19 cellular contexts compared by ENCODE assay signal in genomic region chr18:4074647-4075046, GRCh38.
DNase-seq lines count a peak whose midpoint lies in the region.
"Had no signal": no experiment of that assay in that cellular context is flagged by ENCODE, and none has a peak within 500 bp of the region (broad histone marks: within the 10 kb centered on the region; RNA-seq: fewer than 3 reads in every experiment).

No MANE protein-coding gene starts in this region.

- H2BK120ac ChIP-seq in mesenchymal stem cell (ENCODE audit: low read depth, low read length) = no peak overlapping the region

- no peak overlapping the region for H3K4ac ChIP-seq in mesenchymal stem cell (ENCODE audit: low read depth in 1 of 2, low read length in 2 of 2)

- in situ Hi-C loops in GM23248 (cut with MboI) = no loop called here

- no peak overlapping the region for H4K8ac ChIP-seq in mesenchymal stem cell (ENCODE audit: low read length)

- H3K27me3 ChIP-seq in GM23248 (replicated peaks; ENCODE audit: insufficient read depth) = no peaks in the 10 kb centered on the region
- no peaks in the 10 kb centered on the region for H3K27me3 ChIP-seq in mesenchymal stem cell (ENCODE audit: control insufficient read depth in 1 of 2, insufficient read depth in 1 of 2, low read length in 2 of 2)

- no peaks in the 10 kb centered on the region for H3K79me1 ChIP-seq in mesenchymal stem cell (replicated peaks; ENCODE audit: low read length, poor library complexity, severe bottlenecking)

- H2BK12ac ChIP-seq in mesenchymal stem cell (ENCODE audit: low read length in 2 of 2) = no peak overlapping the region

- H4K91ac ChIP-seq in mesenchymal stem cell (ENCODE audit: low read length) = no peak overlapping the region

- H3K36me3 ChIP-seq in GM23248 (ENCODE audit: low read depth) (no peaks in the 10 kb centered on the region), mesenchymal stem cell (ENCODE audit: control insufficient read depth in 1 of 2, insufficient read depth in 2 of 2, low read depth in 1 of 2, low read length in 2 of 2) (no peaks in the 10 kb centered on the region)

- WGBS in GM23248 (ENCODE audit: low coverage in 1 of 2, low lambda C conversion rate in 2 of 2, missing lambda C conversion rate in 2 of 2), 2 experiments = 50% methylated on average over 3 of the region's 3 CpGs
- WGBS in mesenchymal stem cell = 94% methylated on average over 3 of the region's 3 CpGs

- H3K14ac ChIP-seq in mesenchymal stem cell (ENCODE audit: low read length in 2 of 2) = no peak overlapping the region

- H2AK5ac ChIP-seq in mesenchymal stem cell (ENCODE audit: low read length, severe bottlenecking) = no peak overlapping the region

- H3K4me3 ChIP-seq in GM23248 (no peak overlapping the region), mesenchymal stem cell (ENCODE audit: insufficient read depth in 1 of 2, low read depth in 1 of 2, low read length in 2 of 2) (no peak overlapping the region)

- no peak overlapping the region for H2BK5ac ChIP-seq in mesenchymal stem cell (ENCODE audit: low read depth, low read length, poor library complexity, severe bottlenecking)

- no peak overlapping the region for H2BK15ac ChIP-seq in mesenchymal stem cell (ENCODE audit: low read depth, poor library complexity, severe bottlenecking)

- no peak overlapping the region for H3K4me2 ChIP-seq in GM23248 (ENCODE audit: unreplicated experiment)
- no peak overlapping the region for H3K4me2 ChIP-seq in mesenchymal stem cell (ENCODE audit: low read length, poor library complexity, severe bottlenecking)

- no peak overlapping the region for H3K18ac ChIP-seq in mesenchymal stem cell (ENCODE audit: low read depth in 1 of 2, low read length in 2 of 2)

- no peaks in the 10 kb centered on the region for H4K20me1 ChIP-seq in GM23248 (ENCODE audit: insufficient read depth)

- no peak overlapping the region for H3K9ac ChIP-seq in GM23248
- peak overlapping the region; percentile 40 for H3K9ac ChIP-seq in mesenchymal stem cell (ENCODE audit: low read length)

- no peak overlapping the region for H2AFZ ChIP-seq in GM23248
- no peak overlapping the region for H2AFZ ChIP-seq in mesenchymal stem cell (ENCODE audit: low read depth, low read length)

- no peaks in the 10 kb centered on the region for H3K79me2 ChIP-seq in GM23248 (ENCODE audit: insufficient read depth)

- peak; percentile 24 for DNase-seq in GM23248
- peak; percentile 13 for DNase-seq in amniotic epithelial cell (ENCODE audit: low read depth)
- DNase-seq in epithelial cell of prostate (ENCODE audit: low read depth, low spot score) = peak; percentile 60
- DNase-seq in mesenchymal stem cell = no peak
- DNase-seq in inferior parietal cortex (ENCODE audit: extremely low spot score) = no peak
- DNase-seq in DMS53 (lab: John Stamatoyannopoulos, UW) = no peak
- no peak for DNase-seq in HK-2 (ENCODE audit: unreplicated experiment)
- DNase-seq: DMS79; H9; HFFc6; KG1; NCI-H1092 treated with DMSO at 0.1 percent for 48 hours; NCI-H1436 treated with DMSO at 0.1 percent for 48 hours; NCI-H1930; NCI-H2227 treated with DMSO at 0.1 percent for 48 hours; NCI-H510A treated with DMSO at 0.1 percent for 48 hours; NCI-H774; NK-92 treated with Interleukin-12 subunit alpha and Interleukin-12 subunit beta, amount 100 ng/mL, for 24 hours had no signal

- H3K4me1 ChIP-seq in GM23248 (ENCODE audit: insufficient read depth) (no peaks in the 10 kb centered on the region), mesenchymal stem cell (ENCODE audit: control insufficient read depth, insufficient read depth, low read depth, low read length) (no peaks in the 10 kb centered on the region)

- H3K27ac ChIP-seq in GM23248 (no peak overlapping the region), epithelial cell of prostate (peak overlapping the region; percentile 3), mesenchymal stem cell (ENCODE audit: low read length, poor library complexity, severe bottlenecking) (no peak overlapping the region)
- H3K27ac ChIP-seq: C4-2B had no signal

- no peaks in the 10 kb centered on the region for H3K9me3 ChIP-seq in GM23248 (ENCODE audit: low read depth)
- no peaks in the 10 kb centered on the region for H3K9me3 ChIP-seq in mesenchymal stem cell (ENCODE audit: control insufficient read depth, low read length)

- no peak overlapping the region for H3K23ac ChIP-seq in mesenchymal stem cell (ENCODE audit: low read length in 2 of 2)

- H3K9me2 ChIP-seq in GM23248 (ENCODE audit: insufficient read depth) = no peaks in the 10 kb centered on the region

- no peaks in the 10 kb centered on the region for H3F3A ChIP-seq in GM23248 (ENCODE audit: insufficient read depth)

Comparison
In these comparisons a context has a peak if more than half of its experiments do, and no peak if none do; other contexts are left out.
1. DNase-seq: peak in GM23248 (single experiment), amniotic epithelial cell (single experiment) and epithelial cell of prostate (single experiment); none in mesenchymal stem cell (single experiment), inferior parietal cortex (single experiment), DMS53 (single experiment) and HK-2 (single experiment).